8 cellular contexts compared by ENCODE assay signal in the genomic region with DNA sequence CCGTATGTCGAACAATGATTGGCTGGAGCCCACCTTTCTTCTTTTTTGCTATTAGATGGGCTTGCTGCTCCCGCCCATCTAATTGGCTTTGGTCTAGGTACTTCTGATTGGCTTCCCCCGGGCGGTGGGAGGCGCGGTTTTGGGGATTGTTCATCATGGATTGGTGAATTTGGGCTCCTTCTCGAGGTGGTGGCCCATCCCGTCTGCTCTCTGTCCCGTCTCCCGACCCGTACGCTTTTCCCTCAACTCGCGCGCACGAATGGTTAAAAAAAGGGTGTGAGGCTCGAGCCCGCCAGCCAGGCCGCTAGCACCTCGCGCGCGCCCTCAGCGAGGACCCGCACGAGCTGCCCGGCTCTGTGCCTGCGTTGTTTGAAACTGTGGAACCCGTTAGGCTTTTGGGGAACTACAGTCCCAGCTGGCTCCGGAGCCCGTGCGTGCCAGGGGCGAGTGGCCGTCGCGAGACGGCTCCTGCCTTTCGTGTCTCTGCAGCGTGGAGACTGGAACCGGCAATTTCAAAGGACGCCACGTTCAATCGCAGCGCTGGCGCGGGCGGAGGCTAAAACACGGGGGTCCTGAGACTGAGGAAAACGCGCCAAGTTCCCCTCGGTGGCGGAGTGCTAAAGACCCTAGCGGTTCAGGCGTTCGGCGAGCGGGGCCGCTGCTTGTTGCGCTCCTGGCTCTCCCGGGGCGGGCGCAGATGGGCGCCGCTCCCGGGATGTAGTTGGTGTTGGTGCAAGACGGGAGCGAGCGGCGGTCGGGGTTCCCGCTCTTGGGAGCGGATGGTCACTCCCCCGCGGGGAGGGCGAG. TPM values are rescaled to one million over a fixed set of nuclear protein-coding genes. Genes with fewer than 3 reads are reported as not detected.
DNase-seq lines count a peak whose midpoint lies in the region; ATAC-seq and TF ChIP-seq lines count a peak whose summit lies in the region.

A gene with protein sequence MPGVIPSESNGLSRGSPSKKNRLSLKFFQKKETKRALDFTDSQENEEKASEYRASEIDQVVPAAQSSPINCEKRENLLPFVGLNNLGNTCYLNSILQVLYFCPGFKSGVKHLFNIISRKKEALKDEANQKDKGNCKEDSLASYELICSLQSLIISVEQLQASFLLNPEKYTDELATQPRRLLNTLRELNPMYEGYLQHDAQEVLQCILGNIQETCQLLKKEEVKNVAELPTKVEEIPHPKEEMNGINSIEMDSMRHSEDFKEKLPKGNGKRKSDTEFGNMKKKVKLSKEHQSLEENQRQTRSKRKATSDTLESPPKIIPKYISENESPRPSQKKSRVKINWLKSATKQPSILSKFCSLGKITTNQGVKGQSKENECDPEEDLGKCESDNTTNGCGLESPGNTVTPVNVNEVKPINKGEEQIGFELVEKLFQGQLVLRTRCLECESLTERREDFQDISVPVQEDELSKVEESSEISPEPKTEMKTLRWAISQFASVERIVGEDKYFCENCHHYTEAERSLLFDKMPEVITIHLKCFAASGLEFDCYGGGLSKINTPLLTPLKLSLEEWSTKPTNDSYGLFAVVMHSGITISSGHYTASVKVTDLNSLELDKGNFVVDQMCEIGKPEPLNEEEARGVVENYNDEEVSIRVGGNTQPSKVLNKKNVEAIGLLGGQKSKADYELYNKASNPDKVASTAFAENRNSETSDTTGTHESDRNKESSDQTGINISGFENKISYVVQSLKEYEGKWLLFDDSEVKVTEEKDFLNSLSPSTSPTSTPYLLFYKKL (plus strand): TSS at position 584 of the 807 bp plus-strand sequence. CDS start 2,819 bp downstream, outside the sequence.

- H3K4me3 Mint-ChIP-seq in activated naive CD8-positive, alpha-beta T cell treated with anti-CD3 and anti-CD28 coated beads, Interleukin-2, amount 50 U/mL, for 24 hours: peak within 1 kb of the TSS; percentile 90

- H3K36me3 ChIP-seq in cardiac muscle cell (peaks cover 3% of the 10 kb centered on the region), parathyroid adenoma (ENCODE audit: control insufficient read depth, insufficient read depth, low read length) (no peaks in the 10 kb centered on the region), tibial nerve (peaks cover 0 to 2% (median 0%) of the 10 kb centered on the region in 3 donors)

- H3K36me3 Mint-ChIP-seq in activated naive CD8-positive, alpha-beta T cell treated with anti-CD3 and anti-CD28 coated beads, Interleukin-2, amount 50 U/mL, for 24 hours (ENCODE audit: low read depth): peaks cover 27% of the 10 kb centered on the region

- H3K9me3 ChIP-seq in cardiac muscle cell (ENCODE audit: low read depth) (no peaks in the 10 kb centered on the region), parathyroid adenoma (ENCODE audit: control insufficient read depth, low read length) (no peaks in the 10 kb centered on the region), tibial nerve (no peaks in the 10 kb centered on the region)

- H3K9me3 Mint-ChIP-seq in activated naive CD8-positive, alpha-beta T cell treated with anti-CD3 and anti-CD28 coated beads, Interleukin-2, amount 50 U/mL, for 24 hours: peaks cover 3% of the 10 kb centered on the region

- H3K4me1 ChIP-seq in cardiac muscle cell (ENCODE audit: low read depth) (no peaks in the 10 kb centered on the region), parathyroid adenoma (no peaks in the 10 kb centered on the region), tibial nerve (peaks cover 0 to 39% (median 20%) of the 10 kb centered on the region in 4 donors)

- H3K4me2 ChIP-seq in parathyroid adenoma (ENCODE audit: low read length): peak within 1 kb of the TSS; percentile 85

- peak; percentile 99 for DNase-seq in GM12865 (ENCODE audit: low read depth)
- DNase-seq in NCI-H1417 treated with DMSO at 0.1 percent for 48 hours (lab: John Stamatoyannopoulos, UW): peak; percentile 99
- DNase-seq in SW480 (ENCODE audit: low spot score): peak; percentile 99
- peak; percentile 94 for DNase-seq in activated naive CD8-positive, alpha-beta T cell treated with anti-CD3 and anti-CD28 coated beads, Interleukin-2, amount 50 U/mL, for 24 hours
- DNase-seq in cardiac muscle cell (ENCODE audit: low read depth in 1 of 2, low spot score in 1 of 2): peak; percentile 99 to 100
- peak; percentile 98 for DNase-seq in tibial nerve (ENCODE audit: low spot score in 2 of 2)

- peaks cover 5% of the 10 kb centered on the region for H3K79me2 ChIP-seq in parathyroid adenoma

- TF ChIP-seq CTCF in GM12865 (IDR thresholded peaks at IDR 0.05; ENCODE audit: insufficient read depth, low read depth, low read length, missing control alignments) (no peak), cardiac muscle cell (IDR thresholded peaks at IDR 0.05; ENCODE audit: low read depth, low read length) (no peak), parathyroid adenoma (IDR thresholded peaks at IDR 0.05) (no peak), tibial nerve (IDR thresholded peaks at IDR 0.05) (peak in 2 of 5 experiments; percentile 37 to 38)

- 0% methylated on average over 36 to 58 of the region's 76 CpGs for WGBS in tibial nerve, 2 donors

- H3K27me3 Mint-ChIP-seq in activated naive CD8-positive, alpha-beta T cell treated with anti-CD3 and anti-CD28 coated beads, Interleukin-2, amount 50 U/mL, for 24 hours: no peaks in the 10 kb centered on the region

- H3K4me1 Mint-ChIP-seq in activated naive CD8-positive, alpha-beta T cell treated with anti-CD3 and anti-CD28 coated beads, Interleukin-2, amount 50 U/mL, for 24 hours: peaks cover 46% of the 10 kb centered on the region

- peak within 1 kb of the TSS; percentile 89 for H2AFZ ChIP-seq in parathyroid adenoma

- peak within 1 kb of the TSS; percentile 67 for H3K9ac ChIP-seq in parathyroid adenoma

- peak; percentile 8 to 36 for TF ChIP-seq EP300 in tibial nerve (IDR thresholded peaks at IDR 0.05)

- H3K27ac Mint-ChIP-seq in activated naive CD8-positive, alpha-beta T cell treated with anti-CD3 and anti-CD28 coated beads, Interleukin-2, amount 50 U/mL, for 24 hours: peak within 1 kb of the TSS; percentile 100

- H3K27ac ChIP-seq in cardiac muscle cell: peak within 1 kb of the TSS; percentile 99
- peak within 1 kb of the TSS; percentile 96 for H3K27ac ChIP-seq in parathyroid adenoma
- peak within 1 kb of the TSS; percentile 84 to 100 (median 98) for H3K27ac ChIP-seq in tibial nerve

- TF ChIP-seq POLR2A in tibial nerve (IDR thresholded peaks at IDR 0.05): peak; percentile 17 to 71

- ATAC-seq in HG02763 (IDR thresholded peaks at IDR 0.05; ENCODE audit: unreplicated experiment): peak; percentile 74
- ATAC-seq in activated naive CD8-positive, alpha-beta T cell treated with anti-CD3 and anti-CD28 coated beads, Interleukin-2, amount 50 U/mL, for 24 hours: peak; percentile 92

- H3K27me3 ChIP-seq in cardiac muscle cell (no peaks in the 10 kb centered on the region), parathyroid adenoma (ENCODE audit: control insufficient read depth, insufficient read depth, low read length) (no peaks in the 10 kb centered on the region), tibial nerve (no peaks in the 10 kb centered on the region)

- H3K4me3 ChIP-seq in GM12865 (ENCODE audit: low read depth, low read length) (peak within 1 kb of the TSS; percentile 85), cardiac muscle cell (peak within 1 kb of the TSS; percentile 78), parathyroid adenoma (ENCODE audit: low read depth, low read length) (peak within 1 kb of the TSS; percentile 95), tibial nerve (peak within 1 kb of the TSS; percentile 63 to 92 (median 78))

RNA-seq across cellular contexts. Expression of the gene that starts here (rescaled TPM):
- total RNA-seq in cardiac muscle cell: 19.9 and 20.5 TPM in 2 replicates
- polyA plus RNA-seq in cardiac muscle cell: 18.1 and 23.8 TPM in 2 replicates
- 10 to 100 TPM; 25.8 to 38.3 (median 30.7) TPM for total RNA-seq in tibial nerve

Comparison
In these comparisons a context has a peak if more than half of its experiments do, and no peak if none do; other contexts are left out.
1. Peak in every context shown above with its lines: DNase-seq, ATAC-seq, H3K4me3 ChIP-seq and H3K27ac ChIP-seq.